26 cellular contexts compared by ENCODE assay signal in genomic region chr3:151232991-151233390, GRCh38. TPM values are rescaled to one million over a fixed set of nuclear protein-coding genes. Genes with fewer than 3 reads are reported as not detected.
"Had no signal": no experiment of that assay in that cellular context is flagged by ENCODE, and none has a peak within 500 bp of the region (broad histone marks: within the 10 kb centered on the region; RNA-seq: fewer than 3 reads in every experiment).

No MANE protein-coding gene starts in this region.

- H3K27me3 Mint-ChIP-seq: activated CD4-positive, alpha-beta T cell treated with anti-CD3 and anti-CD28 coated beads, Interleukin-2, amount 10 ng/mL, durations not matched to agents 7 days and 5 days; activated naive CD8-positive, alpha-beta T cell treated with anti-CD3 and anti-CD28 coated beads, Interleukin-2, amount 10 ng/mL, durations not matched to agents 7 days and 5 days; activated T-helper 17 cell treated with anti-CD3 and anti-CD28 coated beads, Interleukin-2, amount 50 U/mL, for 72 hours had no signal

- H3K4me3 Mint-ChIP-seq: activated CD4-positive, alpha-beta memory T cell treated with anti-CD3 and anti-CD28 coated beads, Interleukin-2, amount 10 ng/mL, durations not matched to agents 7 days and 5 days; activated CD4-positive, alpha-beta T cell treated with anti-CD3 and anti-CD28 coated beads, Interleukin-2, amount 10 ng/mL, durations not matched to agents 7 days and 5 days; activated naive CD4-positive, alpha-beta T cell treated with anti-CD3 and anti-CD28 coated beads, Interleukin-2, amount 10 ng/mL, durations not matched to agents 7 days and 5 days; activated naive CD8-positive, alpha-beta T cell treated with anti-CD3 and anti-CD28 coated beads, Interleukin-2, amount 10 ng/mL, durations not matched to agents 7 days and 5 days; activated T-helper 17 cell treated with anti-CD3 and anti-CD28 coated beads, Interleukin-2, amount 50 U/mL, for 72 hours; T-cell had no signal

- H3K36me3 Mint-ChIP-seq: activated naive CD4-positive, alpha-beta T cell treated with anti-CD3 and anti-CD28 coated beads, Interleukin-2, amount 10 ng/mL, durations not matched to agents 7 days and 5 days; T-cell had no signal

- H3K27me3 ChIP-seq: adrenal gland had no signal

- H3K36me3 ChIP-seq: adrenal gland had no signal

- ATAC-seq: activated T-helper 17 cell treated with anti-CD3 and anti-CD28 coated beads, Interleukin-2, amount 50 U/mL, for 72 hours; Panc1; Right ventricle myocardium inferior; T-cell had no signal

- H3K9me3 ChIP-seq: adrenal gland had no signal

- H3K27ac ChIP-seq: adrenal gland, SK-N-MC had no signal

- H3K9me3 Mint-ChIP-seq: activated CD4-positive, alpha-beta memory T cell treated with anti-CD3 and anti-CD28 coated beads, Interleukin-2, amount 10 ng/mL, durations not matched to agents 7 days and 5 days; activated CD4-positive, alpha-beta T cell treated with anti-CD3 and anti-CD28 coated beads, Interleukin-2, amount 10 ng/mL, durations not matched to agents 7 days and 5 days; activated naive CD4-positive, alpha-beta T cell treated with anti-CD3 and anti-CD28 coated beads, Interleukin-2, amount 10 ng/mL, durations not matched to agents 7 days and 5 days; activated naive CD8-positive, alpha-beta T cell treated with anti-CD3 and anti-CD28 coated beads, Interleukin-2, amount 10 ng/mL, durations not matched to agents 7 days and 5 days; activated T-helper 17 cell treated with anti-CD3 and anti-CD28 coated beads, Interleukin-2, amount 50 U/mL, for 72 hours; T-cell had no signal

- DNase-seq: activated CD4-positive, alpha-beta memory T cell treated with anti-CD3 and anti-CD28 coated beads, Interleukin-2, amount 10 ng/mL, durations not matched to agents 7 days and 5 days; activated CD4-positive, alpha-beta T cell treated with anti-CD3 and anti-CD28 coated beads for 1 hour; activated CD4-positive, alpha-beta T cell treated with anti-CD3 and anti-CD28 coated beads, Interleukin-2, amount 10 ng/mL, durations not matched to agents 7 days and 5 days; activated gamma-delta T cell; activated naive CD4-positive, alpha-beta T cell treated with anti-CD3 and anti-CD28 coated beads, Interleukin-2, amount 10 ng/mL, durations not matched to agents 7 days and 5 days; activated naive CD8-positive, alpha-beta T cell treated with anti-CD3 and anti-CD28 coated beads, Interleukin-2, amount 10 ng/mL, durations not matched to agents 7 days and 5 days; activated T-cell treated with anti-CD3 and anti-CD28 coated beads for 4 hours; activated T-cell treated with anti-CD3 and anti-CD28 coated beads, Interleukin-2, amount 50 U/mL, for 48 hours; adrenal gland; anterior cingulate cortex; KBM-7; NCI-H1092 treated with DMSO at 0.1 percent for 48 hours; NCI-H1417 treated with DMSO at 0.1 percent for 48 hours; NCI-H1694; NCI-H2029 treated with DMSO at 0.1 percent for 48 hours; NCI-H510A treated with DMSO at 0.1 percent for 48 hours; NCI-H69; NK-92 treated with Interleukin-12 subunit alpha and Interleukin-12 subunit beta, amount 100 ng/mL, for 24 hours; OCI-M1; RPMI8226; T-cell had no signal

- H3K4me3 ChIP-seq: adrenal gland, SK-N-MC had no signal

- H3K27ac Mint-ChIP-seq: activated CD4-positive, alpha-beta memory T cell treated with anti-CD3 and anti-CD28 coated beads, Interleukin-2, amount 10 ng/mL, durations not matched to agents 7 days and 5 days; activated CD4-positive, alpha-beta T cell treated with anti-CD3 and anti-CD28 coated beads, Interleukin-2, amount 10 ng/mL, durations not matched to agents 7 days and 5 days; activated naive CD4-positive, alpha-beta T cell treated with anti-CD3 and anti-CD28 coated beads, Interleukin-2, amount 10 ng/mL, durations not matched to agents 7 days and 5 days; activated naive CD8-positive, alpha-beta T cell treated with anti-CD3 and anti-CD28 coated beads, Interleukin-2, amount 10 ng/mL, durations not matched to agents 7 days and 5 days; activated T-helper 17 cell treated with anti-CD3 and anti-CD28 coated beads, Interleukin-2, amount 50 U/mL, for 72 hours; T-cell had no signal

RNA-seq across cellular contexts. Expression of gene GPR171, which starts 30.0 kb away (rescaled TPM):
- total RNA-seq: MCF 10A had no signal

RNA-seq across cellular contexts. Expression of gene P2RY14, which starts 45.4 kb away (rescaled TPM):
- total RNA-seq: MCF 10A had no signal
